Comparison of ENCODE assay signal across 11 cellular contexts in the genomic region with DNA sequence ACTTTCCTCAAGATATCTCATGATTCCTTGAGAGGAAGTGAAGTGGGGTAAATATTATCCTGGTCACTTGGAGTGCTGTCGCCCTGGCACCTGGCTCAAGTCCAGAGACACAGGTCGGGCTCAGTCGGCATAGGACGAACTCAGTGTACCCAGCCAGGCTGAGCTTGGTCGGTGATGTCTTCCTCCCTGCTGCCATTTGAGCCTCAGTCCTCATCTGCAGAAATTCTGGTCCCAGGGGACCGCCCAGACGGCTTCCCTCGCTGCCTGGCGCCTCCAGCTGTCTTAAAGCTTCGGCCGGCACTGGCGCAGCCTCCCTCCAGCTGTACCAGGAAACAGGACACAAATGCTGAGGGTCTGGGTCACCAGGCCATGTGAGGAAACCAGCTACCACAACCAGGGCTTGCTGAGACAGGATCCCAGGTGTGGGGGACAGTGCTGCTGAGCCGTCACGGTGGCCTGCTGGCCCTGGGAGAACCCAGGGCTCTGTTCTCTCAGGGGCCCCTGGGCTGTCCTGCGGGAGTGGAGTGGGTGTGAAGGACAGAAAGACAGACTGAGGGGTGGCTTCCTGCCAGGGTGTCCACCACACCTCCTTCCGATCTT. TPM values are rescaled to one million over a fixed set of nuclear protein-coding genes. Genes with fewer than 3 reads are reported as not detected.
DNase-seq lines count a peak whose midpoint lies in the region; ATAC-seq and TF ChIP-seq lines count a peak whose summit lies in the region.
"Had no signal": no experiment of that assay in that cellular context is flagged by ENCODE, and none has a peak within 500 bp of the region (broad histone marks: within the 10 kb centered on the region; RNA-seq: fewer than 3 reads in every experiment).

No MANE protein-coding gene starts in this region.

- ATAC-seq in IMR-90 (ENCODE audit: low read depth) (no peak), HG02588 (IDR thresholded peaks at IDR 0.05; ENCODE audit: unreplicated experiment) (no peak), GM21529 (IDR thresholded peaks at IDR 0.05; ENCODE audit: unreplicated experiment) (no peak)

- TF ChIP-seq CTCF in IMR-90 (conservative IDR thresholded peaks at IDR 0.05; ENCODE audit: low read depth, low read length): no peak

- no peak overlapping the region for H3K56ac ChIP-seq in IMR-90 (ENCODE audit: extremely low read depth, insufficient read depth, low read length)

- H3K27ac ChIP-seq in BLaER1 (peak overlapping the region; percentile 82), IMR-90 (ENCODE audit: insufficient read depth, low read length) (no peak overlapping the region), adipose tissue (ENCODE audit: low read depth, low read length) (peak overlapping the region; percentile 59), mesenchymal stem cell (ENCODE audit: low read length, poor library complexity, severe bottlenecking) (no peak overlapping the region)

- H2BK120ac ChIP-seq in IMR-90 (ENCODE audit: low read depth, low read length) (peak overlapping the region; percentile 8), mesenchymal stem cell (ENCODE audit: low read depth, low read length) (no peak overlapping the region)

- H3K36me3 ChIP-seq in BLaER1 (no peaks in the 10 kb centered on the region), IMR-90 (ENCODE audit: control insufficient read depth, insufficient read depth, low read length) (no peaks in the 10 kb centered on the region), mesenchymal stem cell (ENCODE audit: control insufficient read depth in 1 of 2, insufficient read depth in 2 of 2, low read depth in 1 of 2, low read length in 2 of 2) (no peaks in the 10 kb centered on the region)

- peak overlapping the region; percentile 82 for H2AFZ ChIP-seq in IMR-90 (replicated peaks; ENCODE audit: low read length, poor library complexity)
- H2AFZ ChIP-seq in mesenchymal stem cell (ENCODE audit: low read depth, low read length): no peak overlapping the region

- WGBS in IMR-90 (ENCODE audit: extremely low coverage in 2 of 2, insufficient read length in 1 of 2), 2 experiments: 52% methylated on average over 11 of the region's 16 CpGs; no CpG with 5 or more reads in 1 of the 2 experiments
- 40 to 76% (median 55%) methylated on average over 16 of the region's 16 CpGs for whole genome bisulfite sequencing in adipose tissue, 3 donors
- 89% methylated on average over 16 of the region's 16 CpGs for WGBS in mesenchymal stem cell

- intact Hi-C loops in IMR-90 (cut with micrococcal nuclease): no loop called here

- H2BK15ac ChIP-seq in IMR-90 (ENCODE audit: low read depth, low read length) (peak overlapping the region; percentile 67; the same call in 1 of the 3 replicates), mesenchymal stem cell (ENCODE audit: low read depth, poor library complexity, severe bottlenecking) (peak overlapping the region; percentile 60)

- H3K14ac ChIP-seq in IMR-90 (replicated peaks; ENCODE audit: low read depth, low read length): peak overlapping the region; percentile 41; the same call in 1 of the 2 replicates
- no peak overlapping the region for H3K14ac ChIP-seq in mesenchymal stem cell (ENCODE audit: low read length in 2 of 2)

- H3K79me1 ChIP-seq in IMR-90 (ENCODE audit: low read depth in 1 of 2, low read length in 2 of 2): peaks cover 0 to 22% of the 10 kb centered on the region in 2 experiments; a peak in 2 of 4 replicates
- no peaks in the 10 kb centered on the region for H3K79me1 ChIP-seq in mesenchymal stem cell (replicated peaks; ENCODE audit: low read length, poor library complexity, severe bottlenecking)

- peaks cover 56% of the 10 kb centered on the region for H3K4me1 ChIP-seq in BLaER1
- peaks cover 13% of the 10 kb centered on the region for H3K4me1 ChIP-seq in IMR-90 (ENCODE audit: control insufficient read depth, insufficient read depth, low read length)
- H3K4me1 ChIP-seq in mesenchymal stem cell (ENCODE audit: control insufficient read depth, insufficient read depth, low read depth, low read length): peaks cover 24% of the 10 kb centered on the region

- H2BK5ac ChIP-seq in IMR-90 (ENCODE audit: low read depth, low read length, poor library complexity, severe bottlenecking) (peak overlapping the region; percentile 15), mesenchymal stem cell (ENCODE audit: low read depth, low read length, poor library complexity, severe bottlenecking) (no peak overlapping the region)

- H3K27me3 ChIP-seq in BLaER1 (no peaks in the 10 kb centered on the region), IMR-90 (ENCODE audit: control insufficient read depth, insufficient read depth, low read length) (no peaks in the 10 kb centered on the region), mesenchymal stem cell (ENCODE audit: control insufficient read depth in 1 of 2, insufficient read depth in 1 of 2, low read length in 2 of 2) (no peaks in the 10 kb centered on the region)

- no peak overlapping the region for H3K18ac ChIP-seq in IMR-90 (ENCODE audit: low read depth, low read length)
- H3K18ac ChIP-seq in mesenchymal stem cell (ENCODE audit: low read depth in 1 of 2, low read length in 2 of 2): peak overlapping the region in 1 of 2 experiments; percentile 37

- no peak for DNase-seq in IMR-90
- DNase-seq in mesenchymal stem cell: no peak
- no peak for DNase-seq in ureter (ENCODE audit: low spot score)
- DNase-seq in OCI-M2 (lab: John Stamatoyannopoulos, UW; ENCODE audit: unreplicated experiment): no peak
- DNase-seq: activated T-cell treated with anti-CD3 and anti-CD28 coated beads for 4 hours, AML-193, NCI-H446 treated with DMSO at 0.1 percent for 48 hours had no signal

- no peak overlapping the region; the same call in 1 of the 2 replicates for H4K5ac ChIP-seq in IMR-90 (ENCODE audit: low read depth, low read length)

- peak overlapping the region; percentile 97 for H3K4me2 ChIP-seq in BLaER1
- no peak overlapping the region for H3K4me2 ChIP-seq in IMR-90 (ENCODE audit: low read depth, low read length)
- no peak overlapping the region for H3K4me2 ChIP-seq in mesenchymal stem cell (ENCODE audit: low read length, poor library complexity, severe bottlenecking)

- TF ChIP-seq RAD21 in IMR-90 (IDR thresholded peaks at IDR 0.05; ENCODE audit: low read length): no peak

- peaks cover 12% of the 10 kb centered on the region; the same call in 1 of the 2 replicates for H4K20me1 ChIP-seq in BLaER1
- H4K20me1 ChIP-seq in IMR-90 (ENCODE audit: insufficient read depth, low read length): no peaks in the 10 kb centered on the region

- H2AK9ac ChIP-seq in IMR-90 (replicated peaks; ENCODE audit: low read depth, low read length, poor library complexity): peak overlapping the region; percentile 52

- in situ Hi-C loops in IMR-90 (cut with MboI; ENCODE audit: low sequenced_read_pairs): no loop called here

- peak overlapping the region; percentile 44; the same call in 1 of the 2 replicates for H3K23ac ChIP-seq in IMR-90 (ENCODE audit: low read depth, low read length)
- no peak overlapping the region for H3K23ac ChIP-seq in mesenchymal stem cell (ENCODE audit: low read length in 2 of 2)

- H2AK5ac ChIP-seq in IMR-90 (ENCODE audit: low read depth, low read length) (peak overlapping the region; percentile 48), mesenchymal stem cell (ENCODE audit: low read length, severe bottlenecking) (no peak overlapping the region)

- dilution Hi-C loops in IMR-90 (cut with HindIII; ENCODE audit: low sequenced_read_pairs, unreplicated experiment): no loop called here

- H3K9me3 ChIP-seq in BLaER1 (no peaks in the 10 kb centered on the region), IMR-90 (ENCODE audit: control insufficient read depth, insufficient read depth, low read length) (no peaks in the 10 kb centered on the region), mesenchymal stem cell (ENCODE audit: control insufficient read depth, low read length) (no peaks in the 10 kb centered on the region)

- no peak for TF ChIP-seq POLR2A in IMR-90 (IDR thresholded peaks at IDR 0.05; ENCODE audit: low read depth, low read length)

- H3K9me1 ChIP-seq in IMR-90 (ENCODE audit: insufficient read depth, low read length): peaks cover 13% of the 10 kb centered on the region

- H4K91ac ChIP-seq in IMR-90 (ENCODE audit: insufficient read depth, low read depth, low read length) (no peak overlapping the region; the same call in 1 of the 2 replicates), mesenchymal stem cell (ENCODE audit: low read length) (no peak overlapping the region)

- peak overlapping the region in 1 of 2 experiments; percentile 67 for H2BK12ac ChIP-seq in mesenchymal stem cell (ENCODE audit: low read length in 2 of 2)

- H3K4ac ChIP-seq in IMR-90 (ENCODE audit: low read depth, low read length): peak overlapping the region; percentile 60
- peak overlapping the region in 1 of 2 experiments; percentile 47 for H3K4ac ChIP-seq in mesenchymal stem cell (ENCODE audit: low read depth in 1 of 2, low read length in 2 of 2)

- CTCF ChIA-PET in IMR-90 (lab: Yijun Ruan, JAX): no interaction called here

- H3K4me3 ChIP-seq in BLaER1 (peak overlapping the region; percentile 45), IMR-90 (ENCODE audit: insufficient read depth, low read depth, low read length) (no peak overlapping the region), mesenchymal stem cell (ENCODE audit: insufficient read depth in 1 of 2, low read depth in 1 of 2, low read length in 2 of 2) (no peak overlapping the region)

- H4K8ac ChIP-seq in IMR-90 (ENCODE audit: low read depth in 2 of 2, low read length in 2 of 2) (peak overlapping the region in 1 of 2 experiments; percentile 69; a peak in 2 of 4 replicates), mesenchymal stem cell (ENCODE audit: low read length) (no peak overlapping the region)

- POLR2A ChIA-PET in IMR-90 (lab: Charles Lee; ENCODE audit: unreplicated experiment): no interaction called here

- peak overlapping the region; percentile 66 for H2BK20ac ChIP-seq in IMR-90 (ENCODE audit: low read depth, low read length)

- no TSS peak for BruUV-seq in IMR-90 (replicated peaks; lab: Mats Ljungman, UMichigan)

- H3K9ac ChIP-seq in BLaER1: peak overlapping the region; percentile 65; the same call in 1 of the 2 replicates
- no peak overlapping the region for H3K9ac ChIP-seq in IMR-90 (ENCODE audit: low read depth, low read length)
- no peak overlapping the region for H3K9ac ChIP-seq in mesenchymal stem cell (ENCODE audit: low read length)

TF ChIP-seq in IMR-90, 13 proteins besides CTCF, POLR2A, EP300 and RAD21 (continues in another document):
- TF ChIP-seq MAFK (IDR thresholded peaks at IDR 0.05; ENCODE audit: low read depth, low read length) (no peak), NFE2L2 (IDR thresholded peaks at IDR 0.05; ENCODE audit: low read depth, low read length) (no peak), MAZ (IDR thresholded peaks at IDR 0.05; ENCODE audit: borderline replicate concordance, low read depth, low read length) (no peak), RCOR1 (IDR thresholded peaks at IDR 0.05; ENCODE audit: insufficient replicate concordance, low read length) (no peak), MXI1 (IDR thresholded peaks at IDR 0.05; ENCODE audit: borderline replicate concordance, low read depth, low read length) (no peak)

RNA-seq across cellular contexts. Expression of a gene that starts 5.0 kb away (rescaled TPM):
- total RNA-seq in IMR-90 (2012; rRNA removed) (101 and 139 TPM in 2 replicates), ureter (179 TPM)
- polyA plus RNA-seq in IMR-90 (2012; rRNA removed) (155 and 157 TPM in 2 replicates), adipose tissue (100 to 1,000 TPM in 1 of 3 donors, 10 to 100 TPM in 2; 39.3 to 104 (median 92.0) TPM)
- polyA plus RNA-seq in IMR-90 (2012; cell fraction: cytosol; rRNA removed): 202 and 321 TPM in 2 replicates
- polyA plus RNA-seq in IMR-90 (2012; cell fraction: nucleus; rRNA removed; ENCODE audit: low replicate concordance): 401 and 574 TPM in 2 replicates
- 83.2 TPM for polyA plus RNA-seq in mesenchymal stem cell (2013, experiment 1 of 2)
- 80.5 TPM for polyA plus RNA-seq in mesenchymal stem cell (2013, experiment 2 of 2)

Comparison
In these comparisons a context has a peak if more than half of its experiments do, and no peak if none do; other contexts are left out.
1. H3K27ac ChIP-seq: peak in BLaER1 (single experiment) and adipose tissue (single experiment); none in IMR-90 (single experiment) and mesenchymal stem cell (single experiment).